ENCODE assay signal across 1 cellular context in the genomic region with DNA sequence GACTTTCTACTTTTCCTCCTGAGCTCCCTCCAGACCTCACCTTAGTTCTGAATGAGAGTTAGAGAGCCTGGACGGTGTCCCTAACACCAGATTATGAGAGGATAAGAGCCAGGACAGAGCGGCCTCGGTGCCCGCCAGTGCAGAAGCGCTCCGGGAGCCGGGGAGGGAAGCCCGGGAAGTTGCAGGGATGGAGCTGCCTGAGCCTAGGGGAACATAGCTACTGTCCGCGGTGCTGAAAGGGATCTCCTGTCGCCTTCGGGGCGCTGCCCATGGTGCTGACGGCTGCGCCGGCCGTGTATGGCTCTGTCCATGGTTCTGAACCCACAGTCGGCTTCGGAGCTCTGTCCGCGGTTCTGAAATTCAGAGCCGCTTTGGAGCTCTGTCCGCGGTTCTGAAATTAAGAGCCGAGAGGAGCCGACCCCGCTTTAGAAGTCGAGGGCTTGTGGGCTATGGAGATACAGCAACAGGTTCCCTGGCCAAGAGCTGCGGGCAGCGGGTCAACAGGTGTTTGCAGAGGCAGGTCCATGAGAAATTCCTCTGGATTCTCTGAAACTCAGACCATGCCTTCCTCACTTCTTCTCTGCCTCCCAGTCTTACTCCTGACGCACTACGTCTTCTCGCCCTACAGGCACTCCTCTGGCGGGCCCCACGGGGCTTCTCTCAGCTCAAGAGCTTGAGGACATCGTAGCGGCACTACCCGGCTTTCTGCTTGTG.
TF ChIP-seq lines count a peak whose summit lies in the region.

No MANE protein-coding gene starts in this region.

TF ChIP-seq in HepG2, 621 proteins besides CTCF, POLR2A, EP300 and RAD21 (continued from another document and continues in another):
- TF ChIP-seq, protein P1, sequence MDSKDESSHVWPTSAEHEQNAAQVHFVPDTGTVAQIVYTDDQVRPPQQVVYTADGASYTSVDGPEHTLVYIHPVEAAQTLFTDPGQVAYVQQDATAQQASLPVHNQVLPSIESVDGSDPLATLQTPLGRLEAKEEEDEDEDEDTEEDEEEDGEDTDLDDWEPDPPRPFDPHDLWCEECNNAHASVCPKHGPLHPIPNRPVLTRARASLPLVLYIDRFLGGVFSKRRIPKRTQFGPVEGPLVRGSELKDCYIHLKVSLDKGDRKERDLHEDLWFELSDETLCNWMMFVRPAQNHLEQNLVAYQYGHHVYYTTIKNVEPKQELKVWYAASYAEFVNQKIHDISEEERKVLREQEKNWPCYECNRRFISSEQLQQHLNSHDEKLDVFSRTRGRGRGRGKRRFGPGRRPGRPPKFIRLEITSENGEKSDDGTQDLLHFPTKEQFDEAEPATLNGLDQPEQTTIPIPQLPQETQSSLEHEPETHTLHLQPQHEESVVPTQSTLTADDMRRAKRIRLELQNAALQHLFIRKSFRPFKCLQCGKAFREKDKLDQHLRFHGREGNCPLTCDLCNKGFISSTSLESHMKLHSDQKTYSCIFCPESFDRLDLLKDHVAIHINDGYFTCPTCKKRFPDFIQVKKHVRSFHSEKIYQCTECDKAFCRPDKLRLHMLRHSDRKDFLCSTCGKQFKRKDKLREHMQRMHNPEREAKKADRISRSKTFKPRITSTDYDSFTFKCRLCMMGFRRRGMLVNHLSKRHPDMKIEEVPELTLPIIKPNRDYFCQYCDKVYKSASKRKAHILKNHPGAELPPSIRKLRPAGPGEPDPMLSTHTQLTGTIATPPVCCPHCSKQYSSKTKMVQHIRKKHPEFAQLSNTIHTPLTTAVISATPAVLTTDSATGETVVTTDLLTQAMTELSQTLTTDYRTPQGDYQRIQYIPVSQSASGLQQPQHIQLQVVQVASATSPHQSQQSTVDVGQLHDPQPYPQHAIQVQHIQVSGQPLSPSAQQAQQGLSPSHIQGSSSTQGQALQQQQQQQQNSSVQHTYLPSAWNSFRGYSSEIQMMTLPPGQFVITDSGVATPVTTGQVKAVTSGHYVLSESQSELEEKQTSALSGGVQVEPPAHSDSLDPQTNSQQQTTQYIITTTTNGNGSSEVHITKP (CRISPR knock-in tag; IDR thresholded peaks at IDR 0.05; ENCODE audit: low read depth) = peak; percentile 98
- TF ChIP-seq ZBTB25 (CRISPR knock-in tag; IDR thresholded peaks at IDR 0.05) (peak; percentile 100), SIN3A (IDR thresholded peaks at IDR 0.05; ENCODE audit: borderline replicate concordance, low read depth, low read length) (peak; percentile 100), CREB1 (IDR thresholded peaks at IDR 0.05) (no peak), CREB1 (CRISPR knock-in tag; IDR thresholded peaks at IDR 0.05) (peak; percentile 83), ZC3H13 (CRISPR knock-in tag; IDR thresholded peaks at IDR 0.05) (peak; percentile 100), MZF1 (CRISPR knock-in tag; IDR thresholded peaks at IDR 0.05; ENCODE audit: borderline replicate concordance) (peak; percentile 100), FIP1L1 (IDR thresholded peaks at IDR 0.05; ENCODE audit: borderline replicate concordance, insufficient read depth, low read depth, low read length) (peak; percentile 76; the same call in 1 of the 2 replicates), ZNF629 (CRISPR knock-in tag; conservative IDR thresholded peaks at IDR 0.05) (peak; percentile 98), SRSF9 (IDR thresholded peaks at IDR 0.05; ENCODE audit: borderline replicate concordance, insufficient read depth, low read depth, low read length, poor library complexity, severe bottlenecking) (no peak), ZNF253 (CRISPR knock-in tag; IDR thresholded peaks at IDR 0.05; ENCODE audit: borderline replicate concordance) (peak; percentile 100), HOXA7 (CRISPR knock-in tag; IDR thresholded peaks at IDR 0.05) (peak; percentile 100), ZBTB10 (CRISPR knock-in tag; IDR thresholded peaks at IDR 0.05; ENCODE audit: borderline replicate concordance) (peak; percentile 100), NFYB (CRISPR knock-in tag; IDR thresholded peaks at IDR 0.05) (peak; percentile 91), GPN1 (CRISPR knock-in tag; IDR thresholded peaks at IDR 0.05; ENCODE audit: borderline replicate concordance) (peak; percentile 100), ZNF121 (CRISPR knock-in tag; IDR thresholded peaks at IDR 0.05) (peak; percentile 99), MYNN (CRISPR knock-in tag; IDR thresholded peaks at IDR 0.05; ENCODE audit: low read depth) (peak; percentile 100), TGIF2 (CRISPR knock-in tag; IDR thresholded peaks at IDR 0.05) (peak; percentile 100), MED13 (CRISPR knock-in tag; IDR thresholded peaks at IDR 0.05) (peak; percentile 100), DMAP1 (CRISPR knock-in tag; IDR thresholded peaks at IDR 0.05) (peak; percentile 100), CENPBD1 (CRISPR knock-in tag; IDR thresholded peaks at IDR 0.05; ENCODE audit: borderline replicate concordance, low read depth) (peak; percentile 100), ZNF180 (CRISPR knock-in tag; IDR thresholded peaks at IDR 0.05; ENCODE audit: borderline replicate concordance, low read depth) (peak; percentile 100; the same call in 1 of the 2 replicates), ZNF589 (CRISPR knock-in tag; conservative IDR thresholded peaks at IDR 0.05) (peak; percentile 100), ZNF207 (IDR thresholded peaks at IDR 0.05; ENCODE audit: borderline replicate concordance) (no peak), SRSF1 (optimal IDR thresholded peaks at IDR 0.05; ENCODE audit: low read depth, low read length) (peak; percentile 87), CHD2 (IDR thresholded peaks at IDR 0.05; ENCODE audit: low read depth, low read length) (no peak), JDP2 (CRISPR knock-in tag; IDR thresholded peaks at IDR 0.05; ENCODE audit: borderline replicate concordance) (peak; percentile 100), AFF4 (CRISPR knock-in tag; IDR thresholded peaks at IDR 0.05) (peak; percentile 100), ZNF251 (CRISPR knock-in tag; IDR thresholded peaks at IDR 0.05) (peak; percentile 100), ZNF20 (CRISPR knock-in tag; IDR thresholded peaks at IDR 0.05) (peak; percentile 100), SOX13 (IDR thresholded peaks at IDR 0.05) (0 out of 2 replicates have a peak, but pooled peaks have one; percentile 18), SOX13 (CRISPR knock-in tag; conservative IDR thresholded peaks at IDR 0.05 in 1 of 2, IDR thresholded peaks at IDR 0.05 in 1 of 2) (peak; percentile 76 to 99; a peak in 3 of 4 replicates), MYC (CRISPR knock-in tag; IDR thresholded peaks at IDR 0.05; ENCODE audit: borderline replicate concordance) (peak; percentile 100)
- TF ChIP-seq, protein P2, sequence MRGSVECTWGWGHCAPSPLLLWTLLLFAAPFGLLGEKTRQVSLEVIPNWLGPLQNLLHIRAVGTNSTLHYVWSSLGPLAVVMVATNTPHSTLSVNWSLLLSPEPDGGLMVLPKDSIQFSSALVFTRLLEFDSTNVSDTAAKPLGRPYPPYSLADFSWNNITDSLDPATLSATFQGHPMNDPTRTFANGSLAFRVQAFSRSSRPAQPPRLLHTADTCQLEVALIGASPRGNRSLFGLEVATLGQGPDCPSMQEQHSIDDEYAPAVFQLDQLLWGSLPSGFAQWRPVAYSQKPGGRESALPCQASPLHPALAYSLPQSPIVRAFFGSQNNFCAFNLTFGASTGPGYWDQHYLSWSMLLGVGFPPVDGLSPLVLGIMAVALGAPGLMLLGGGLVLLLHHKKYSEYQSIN (CRISPR knock-in tag; IDR thresholded peaks at IDR 0.05; ENCODE audit: borderline replicate concordance) = peak; percentile 100
- TF ChIP-seq, protein P3, sequence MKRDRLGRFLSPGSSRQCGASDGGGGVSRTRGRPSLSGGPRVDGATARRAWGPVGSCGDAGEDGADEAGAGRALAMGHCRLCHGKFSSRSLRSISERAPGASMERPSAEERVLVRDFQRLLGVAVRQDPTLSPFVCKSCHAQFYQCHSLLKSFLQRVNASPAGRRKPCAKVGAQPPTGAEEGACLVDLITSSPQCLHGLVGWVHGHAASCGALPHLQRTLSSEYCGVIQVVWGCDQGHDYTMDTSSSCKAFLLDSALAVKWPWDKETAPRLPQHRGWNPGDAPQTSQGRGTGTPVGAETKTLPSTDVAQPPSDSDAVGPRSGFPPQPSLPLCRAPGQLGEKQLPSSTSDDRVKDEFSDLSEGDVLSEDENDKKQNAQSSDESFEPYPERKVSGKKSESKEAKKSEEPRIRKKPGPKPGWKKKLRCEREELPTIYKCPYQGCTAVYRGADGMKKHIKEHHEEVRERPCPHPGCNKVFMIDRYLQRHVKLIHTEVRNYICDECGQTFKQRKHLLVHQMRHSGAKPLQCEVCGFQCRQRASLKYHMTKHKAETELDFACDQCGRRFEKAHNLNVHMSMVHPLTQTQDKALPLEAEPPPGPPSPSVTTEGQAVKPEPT (CRISPR knock-in tag; IDR thresholded peaks at IDR 0.05; ENCODE audit: low read depth) = peak; percentile 100
- TF ChIP-seq, protein P4, sequence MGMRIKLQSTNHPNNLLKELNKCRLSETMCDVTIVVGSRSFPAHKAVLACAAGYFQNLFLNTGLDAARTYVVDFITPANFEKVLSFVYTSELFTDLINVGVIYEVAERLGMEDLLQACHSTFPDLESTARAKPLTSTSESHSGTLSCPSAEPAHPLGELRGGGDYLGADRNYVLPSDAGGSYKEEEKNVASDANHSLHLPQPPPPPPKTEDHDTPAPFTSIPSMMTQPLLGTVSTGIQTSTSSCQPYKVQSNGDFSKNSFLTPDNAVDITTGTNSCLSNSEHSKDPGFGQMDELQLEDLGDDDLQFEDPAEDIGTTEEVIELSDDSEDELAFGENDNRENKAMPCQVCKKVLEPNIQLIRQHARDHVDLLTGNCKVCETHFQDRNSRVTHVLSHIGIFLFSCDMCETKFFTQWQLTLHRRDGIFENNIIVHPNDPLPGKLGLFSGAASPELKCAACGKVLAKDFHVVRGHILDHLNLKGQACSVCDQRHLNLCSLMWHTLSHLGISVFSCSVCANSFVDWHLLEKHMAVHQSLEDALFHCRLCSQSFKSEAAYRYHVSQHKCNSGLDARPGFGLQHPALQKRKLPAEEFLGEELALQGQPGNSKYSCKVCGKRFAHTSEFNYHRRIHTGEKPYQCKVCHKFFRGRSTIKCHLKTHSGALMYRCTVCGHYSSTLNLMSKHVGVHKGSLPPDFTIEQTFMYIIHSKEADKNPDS (CRISPR knock-in tag; IDR thresholded peaks at IDR 0.05) = peak; percentile 100
